ENCODE assay signal across 32 cellular contexts in the genomic region with DNA sequence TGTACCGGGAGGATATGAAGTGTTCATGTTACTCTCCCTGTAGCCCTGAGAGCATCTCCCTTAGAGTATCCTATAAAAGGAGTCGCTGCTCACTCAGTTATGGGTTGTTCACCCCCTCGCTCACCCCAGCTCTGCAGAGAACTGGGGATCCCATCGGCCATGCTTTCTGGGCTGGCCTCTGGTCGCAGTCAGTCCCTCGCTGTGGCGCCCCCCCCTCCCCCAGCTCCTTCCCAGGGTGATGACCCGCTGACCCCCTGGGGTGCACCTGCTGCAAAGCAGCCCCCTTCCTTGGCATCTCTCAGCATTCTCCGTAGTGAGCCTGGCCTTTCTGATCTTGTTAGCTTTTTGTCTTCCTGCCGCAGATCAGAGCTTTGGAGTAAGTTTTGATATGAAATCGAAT. TPM values are rescaled to one million over a fixed set of nuclear protein-coding genes. Genes with fewer than 3 reads are reported as not detected.
"Had no signal": no experiment of that assay in that cellular context is flagged by ENCODE, and none has a peak within 500 bp of the region (broad histone marks: within the 10 kb centered on the region; RNA-seq: fewer than 3 reads in every experiment).

No MANE protein-coding gene starts in this region.

- H3K36me3 ChIP-seq: colonic mucosa, uterus had no signal

- H3K4me2 ChIP-seq: hepatocyte had no signal

- H3K9me3 Mint-ChIP-seq: mesothelial cell of epicardium; naive B cell; natural killer cell treated with Interleukin-12 subunit alpha and Interleukin-12 subunit beta and Interleukin-15 and Interleukin-18, amount 100 ng/mL, for 72 hours; neural crest cell; stimulated activated memory B cell treated with anti-CD40 and anti-IgM and Interleukin-4, amounts not matched to agents 10 μg/mL and 1 μg/mL and 100 μg/mL, for 72 hours had no signal

- H3K9ac ChIP-seq: parathyroid adenoma had no signal

- H3K36me3 Mint-ChIP-seq: mesothelial cell of epicardium; naive B cell; natural killer cell treated with Interleukin-12 subunit alpha and Interleukin-12 subunit beta and Interleukin-15 and Interleukin-18, amount 100 ng/mL, for 72 hours had no signal

- H3K27me3 Mint-ChIP-seq: naive B cell; stimulated activated memory B cell treated with anti-CD40 and anti-IgM and Interleukin-4, amounts not matched to agents 10 μg/mL and 1 μg/mL and 100 μg/mL, for 72 hours had no signal

- H3K4me3 ChIP-seq: colonic mucosa, esophagus muscularis mucosa, gastroesophageal sphincter, heart left ventricle, hepatocyte, left lung, mucosa of descending colon, sigmoid colon, testis, tibial nerve, upper lobe of left lung, uterus had no signal

- H3K9me3 ChIP-seq: colonic mucosa, esophagus muscularis mucosa, gastroesophageal sphincter, heart left ventricle, left lung, mucosa of descending colon, sigmoid colon, testis, tibial nerve, upper lobe of left lung, uterus had no signal

- H3K27me3 ChIP-seq: colonic mucosa, esophagus muscularis mucosa, gastroesophageal sphincter, heart left ventricle, hepatocyte, left lung, sigmoid colon, testis, tibial nerve, upper lobe of left lung, uterus had no signal

- H3K79me2 ChIP-seq: hepatocyte, parathyroid adenoma had no signal

- H2AFZ ChIP-seq: hepatocyte, parathyroid adenoma had no signal

- H3K27ac Mint-ChIP-seq: mesothelial cell of epicardium; natural killer cell treated with Interleukin-12 subunit alpha and Interleukin-12 subunit beta and Interleukin-15 and Interleukin-18, amount 100 ng/mL, for 72 hours; progenitor cell of endocrine pancreas; stimulated activated memory B cell treated with anti-CD40 and anti-IgM and Interleukin-4, amounts not matched to agents 10 μg/mL and 1 μg/mL and 100 μg/mL, for 72 hours had no signal

- H3K27ac ChIP-seq: colonic mucosa, esophagus muscularis mucosa, foreskin keratinocyte, gastroesophageal sphincter, hepatocyte, left lung, parathyroid adenoma, testis, uterus had no signal

- DNase-seq: colonic mucosa; dermis blood vessel endothelial cell; effector memory CD4-positive, alpha-beta T cell; foreskin keratinocyte; heart left ventricle; left cardiac atrium; left lung; mesenchymal stem cell; naive B cell; sigmoid colon; stimulated activated CD4-positive, alpha-beta T cell treated with anti-CD3 and anti-CD28 coated beads, Interleukin-4, amount 100 ng/mL, for 4 hours; stimulated activated naive CD8-positive, alpha-beta T cell treated with anti-CD3 and anti-CD28 coated beads, Interleukin-15, Interleukin-2, amounts not matched to agents 100 U/mL and 50 U/mL, for 24 hours; substantia nigra; testis; upper lobe of left lung; uterus had no signal

- H3K4me3 Mint-ChIP-seq: mesothelial cell of epicardium; natural killer cell treated with Interleukin-12 subunit alpha and Interleukin-12 subunit beta and Interleukin-15 and Interleukin-18, amount 100 ng/mL, for 72 hours; neural crest cell; stimulated activated memory B cell treated with anti-CD40 and anti-IgM and Interleukin-4, amounts not matched to agents 10 μg/mL and 1 μg/mL and 100 μg/mL, for 72 hours had no signal

- ATAC-seq: foreskin keratinocyte; gastroesophageal sphincter; heart left ventricle; left cardiac atrium; left lung; mucosa of descending colon; natural killer cell treated with Interleukin-12 subunit alpha and Interleukin-12 subunit beta and Interleukin-15 and Interleukin-18, amount 100 ng/mL, for 72 hours; stimulated activated memory B cell treated with anti-CD40 and anti-IgM and Interleukin-4, amounts not matched to agents 10 μg/mL and 1 μg/mL and 100 μg/mL, for 72 hours; stimulated activated naive CD8-positive, alpha-beta T cell treated with anti-CD3 and anti-CD28 coated beads, Interleukin-15, Interleukin-2, amounts not matched to agents 100 U/mL and 50 U/mL, for 24 hours had no signal

- H3K4me1 Mint-ChIP-seq: mesothelial cell of epicardium had no signal

- FAIRE-seq: endothelial cell of umbilical vein had no signal

- H3K4me1 ChIP-seq: colonic mucosa, esophagus muscularis mucosa, foreskin keratinocyte, gastroesophageal sphincter, parathyroid adenoma, sigmoid colon, testis, tibial nerve, uterus had no signal

RNA-seq across cellular contexts. Expression of a gene that starts 10.3 kb away (rescaled TPM):
- total RNA-seq: epithelial cell of proximal tubule, fibroblast of lung, foreskin keratinocyte, kidney epithelial cell, lung microvascular endothelial cell, progenitor cell of endocrine pancreas had no signal
- polyA plus RNA-seq: endothelial cell of umbilical vein, fibroblast of lung, foreskin keratinocyte had no signal
